ENCODE assay signal across 12 cellular contexts in the genomic region with DNA sequence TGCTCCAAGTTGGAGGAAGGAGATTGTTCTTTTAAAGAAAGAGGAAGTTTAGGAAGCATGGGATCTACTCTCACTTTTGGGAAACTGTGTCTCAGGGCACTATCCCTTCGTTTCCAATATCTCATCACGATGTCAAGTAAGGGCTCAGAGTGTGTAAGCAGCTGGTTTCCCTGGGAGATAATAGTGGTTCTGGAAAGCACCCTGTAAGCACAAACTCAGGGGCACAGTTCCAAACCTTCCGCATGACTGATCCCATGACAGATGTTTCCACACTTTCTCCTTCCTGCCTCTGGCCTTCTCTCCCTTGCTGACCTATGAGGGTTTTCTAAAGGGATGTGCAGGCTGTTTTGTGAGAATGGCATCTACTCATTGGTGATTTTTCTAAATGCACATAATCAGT. TPM values are rescaled to one million over a fixed set of nuclear protein-coding genes. Genes with fewer than 3 reads are reported as not detected.
A peak's percentile ranks its signal among the peaks of the same experiment; 100 is the strongest.
DNase-seq lines count a peak whose midpoint lies in the region; ATAC-seq and TF ChIP-seq lines count a peak whose summit lies in the region.
"Had no signal": no experiment of that assay in that cellular context is flagged by ENCODE, and none has a peak within 500 bp of the region (broad histone marks: within the 10 kb centered on the region; RNA-seq: fewer than 3 reads in every experiment).

No MANE protein-coding gene starts in this region.

- no peaks in the 10 kb centered on the region for H3K79me2 ChIP-seq in smooth muscle cell (ENCODE audit: low read depth)

- no peaks in the 10 kb centered on the region for H3F3A ChIP-seq in smooth muscle cell (ENCODE audit: low read depth)

- DNase-seq in Right ventricle myocardium inferior (ENCODE audit: missing footprints) = peak; percentile 75
- DNase-seq in cardiac septum (ENCODE audit: low spot score) = no peak
- peak; percentile 94 for DNase-seq in fibroblast of the aortic adventitia (ENCODE audit: low read depth)
- DNase-seq in myocyte (ENCODE audit: low read depth) = peak; percentile 82
- DNase-seq in smooth muscle cell (lab: John Stamatoyannopoulos, UW; ENCODE audit: unreplicated experiment) = no peak
- no peak for DNase-seq in activated CD4-positive, alpha-beta memory T cell treated with anti-CD3 and anti-CD28 coated beads, Interleukin-2, amount 10 ng/mL, durations not matched to agents 7 days and 5 days
- no peak for DNase-seq in effector CD8-positive, alpha-beta T cell (lab: John Stamatoyannopoulos, UW)
- DNase-seq: 8988T, NCI-H1436 had no signal

- 68% methylated on average over 3 of the region's 3 CpGs for WGBS in smooth muscle cell (ENCODE audit: low lambda C conversion rate)

- no peaks in the 10 kb centered on the region for H3K36me3 ChIP-seq in smooth muscle cell (ENCODE audit: low read depth)

- peaks cover 4% of the 10 kb centered on the region for H3K27me3 Mint-ChIP-seq in activated CD4-positive, alpha-beta memory T cell treated with anti-CD3 and anti-CD28 coated beads, Interleukin-2, amount 10 ng/mL, durations not matched to agents 7 days and 5 days
- H3K27me3 Mint-ChIP-seq: activated naive CD4-positive, alpha-beta T cell treated with anti-CD3 and anti-CD28 coated beads, Interleukin-2, amount 50 U/mL, for 24 hours; stimulated activated naive CD8-positive, alpha-beta T cell treated with anti-CD3 and anti-CD28 coated beads, Interleukin-15, Interleukin-2, amounts not matched to agents 100 ng/mL and 50 ng/mL, for 24 hours had no signal

- H3K27ac ChIP-seq in smooth muscle cell (ENCODE audit: low read depth) = no peak overlapping the region

- no peaks in the 10 kb centered on the region for H3K9me3 ChIP-seq in smooth muscle cell (replicated peaks; ENCODE audit: low read depth)

- intact Hi-C loops in Right ventricle myocardium inferior (cut with DNase I) (no loop called here), cardiac septum (cut with DNase I) (no loop called here)

- ATAC-seq in Right ventricle myocardium inferior (peak; percentile 95), GM21526 (IDR thresholded peaks at IDR 0.05; ENCODE audit: low FRiP score, unreplicated experiment) (no peak)

- H2AFZ ChIP-seq in smooth muscle cell (ENCODE audit: low read depth) = no peak overlapping the region

- H3K27ac Mint-ChIP-seq in activated CD4-positive, alpha-beta memory T cell treated with anti-CD3 and anti-CD28 coated beads, Interleukin-2, amount 10 ng/mL, durations not matched to agents 7 days and 5 days = no peak overlapping the region
- H3K27ac Mint-ChIP-seq: stimulated activated naive CD8-positive, alpha-beta T cell treated with anti-CD3 and anti-CD28 coated beads, Interleukin-15, Interleukin-2, amounts not matched to agents 100 ng/mL and 50 ng/mL, for 24 hours had no signal

- H3K9me3 Mint-ChIP-seq in activated CD4-positive, alpha-beta memory T cell treated with anti-CD3 and anti-CD28 coated beads, Interleukin-2, amount 10 ng/mL, durations not matched to agents 7 days and 5 days = peaks cover 5% of the 10 kb centered on the region
- H3K9me3 Mint-ChIP-seq: activated naive CD4-positive, alpha-beta T cell treated with anti-CD3 and anti-CD28 coated beads, Interleukin-2, amount 50 U/mL, for 24 hours had no signal

- H3K4me1 Mint-ChIP-seq in activated CD4-positive, alpha-beta memory T cell treated with anti-CD3 and anti-CD28 coated beads, Interleukin-2, amount 10 ng/mL, durations not matched to agents 7 days and 5 days = no peaks in the 10 kb centered on the region

- H3K4me3 Mint-ChIP-seq in activated CD4-positive, alpha-beta memory T cell treated with anti-CD3 and anti-CD28 coated beads, Interleukin-2, amount 10 ng/mL, durations not matched to agents 7 days and 5 days = no peak overlapping the region
- H3K4me3 Mint-ChIP-seq: activated naive CD4-positive, alpha-beta T cell treated with anti-CD3 and anti-CD28 coated beads, Interleukin-2, amount 50 U/mL, for 24 hours; stimulated activated naive CD8-positive, alpha-beta T cell treated with anti-CD3 and anti-CD28 coated beads, Interleukin-15, Interleukin-2, amounts not matched to agents 100 ng/mL and 50 ng/mL, for 24 hours had no signal

- H3K4me1 ChIP-seq in smooth muscle cell (ENCODE audit: low read depth) = no peaks in the 10 kb centered on the region

- H3K4me3 ChIP-seq in fibroblast of the aortic adventitia (ENCODE audit: low read depth, low read length) = no peak overlapping the region
- H3K4me3 ChIP-seq in smooth muscle cell = no peak overlapping the region

- no peaks in the 10 kb centered on the region for H4K20me1 ChIP-seq in smooth muscle cell (ENCODE audit: low read depth)

- no peaks in the 10 kb centered on the region for H3K36me3 Mint-ChIP-seq in activated CD4-positive, alpha-beta memory T cell treated with anti-CD3 and anti-CD28 coated beads, Interleukin-2, amount 10 ng/mL, durations not matched to agents 7 days and 5 days (ENCODE audit: low read depth)
- H3K36me3 Mint-ChIP-seq: activated naive CD4-positive, alpha-beta T cell treated with anti-CD3 and anti-CD28 coated beads, Interleukin-2, amount 50 U/mL, for 24 hours had no signal

- no peaks in the 10 kb centered on the region for H3K27me3 ChIP-seq in smooth muscle cell (ENCODE audit: low read depth)

- no peak overlapping the region for H3K9ac ChIP-seq in smooth muscle cell (ENCODE audit: low read depth)

- H3K4me2 ChIP-seq in smooth muscle cell = no peak overlapping the region

- TF ChIP-seq CTCF in fibroblast of the aortic adventitia (IDR thresholded peaks at IDR 0.05; ENCODE audit: insufficient read depth, low read length) (no peak), smooth muscle cell (IDR thresholded peaks at IDR 0.05; ENCODE audit: borderline replicate concordance, insufficient read depth, poor library complexity, severe bottlenecking) (no peak)

- CTCF ChIA-PET in activated CD4-positive, alpha-beta memory T cell treated with anti-CD3 and anti-CD28 coated beads, Interleukin-2, amount 10 ng/mL, durations not matched to agents 7 days and 5 days (lab: Charles Lee) = no interaction called here

- POLR2A ChIA-PET in activated CD4-positive, alpha-beta memory T cell treated with anti-CD3 and anti-CD28 coated beads, Interleukin-2, amount 10 ng/mL, durations not matched to agents 7 days and 5 days (lab: Charles Lee) = no interaction called here

RNA-seq across cellular contexts. Expression of a gene that starts 33.9 kb away (rescaled TPM):
- not detected for total RNA-seq in Right ventricle myocardium inferior
- not detected for total RNA-seq in cardiac septum
- 2.6 and 10.9 TPM in 2 replicates for total RNA-seq in fibroblast of the aortic adventitia (ENCODE audit: low replicate concordance)
- 0.26 and 1.2 TPM in 2 replicates for total RNA-seq in myocyte
- polyA plus RNA-seq in myocyte (2012) = 2.0 TPM
- 0.54 and 0.67 TPM in 2 replicates for total RNA-seq in smooth muscle cell
- polyA plus RNA-seq in smooth muscle cell = 0.64 and 1.1 TPM in 2 replicates
- 1 to 10 TPM; 5.5 to 6.0 TPM for total RNA-seq in activated CD4-positive, alpha-beta memory T cell treated with anti-CD3 and anti-CD28 coated beads, Interleukin-2, amount 10 ng/mL, durations not matched to agents 7 days and 5 days

Comparison
In these comparisons a context has a peak if more than half of its experiments do, and no peak if none do; other contexts are left out.
1. DNase-seq: peak in Right ventricle myocardium inferior (single experiment), fibroblast of the aortic adventitia (single experiment) and myocyte (single experiment); none in cardiac septum (single experiment), smooth muscle cell (single experiment), activated CD4-positive, alpha-beta memory T cell treated with anti-CD3 and anti-CD28 coated beads, Interleukin-2, amount 10 ng/mL, durations not matched to agents 7 days and 5 days (single experiment) and effector CD8-positive, alpha-beta T cell (single experiment).